ENCODE assay signal across 11 cellular contexts in the genomic region with DNA sequence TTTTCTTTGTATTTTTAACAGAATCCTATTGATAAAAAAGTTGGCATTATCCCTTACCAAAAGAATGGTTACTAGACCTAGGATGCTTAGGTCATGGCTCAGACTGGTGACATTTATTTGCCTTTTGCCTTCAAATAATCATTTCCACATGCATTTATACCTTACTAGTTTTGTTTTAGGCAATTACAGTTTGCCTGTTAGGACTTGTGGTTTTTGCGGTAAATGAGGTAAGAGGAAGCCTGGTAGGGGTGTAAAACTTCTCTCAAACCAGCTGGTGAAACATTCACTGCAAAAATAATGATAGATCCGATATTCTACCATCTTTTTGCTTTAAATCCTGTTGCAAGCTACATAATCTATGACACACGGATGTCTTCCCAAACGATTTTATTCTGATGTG. TPM values are rescaled to one million over a fixed set of nuclear protein-coding genes. Genes with fewer than 3 reads are reported as not detected.
A peak's percentile ranks its signal among the peaks of the same experiment; 100 is the strongest.
DNase-seq lines count a peak whose midpoint lies in the region; ATAC-seq, FAIRE-seq and TF ChIP-seq lines count a peak whose summit lies in the region.
"Had no signal": no experiment of that assay in that cellular context is flagged by ENCODE, and none has a peak within 500 bp of the region (broad histone marks: within the 10 kb centered on the region; RNA-seq: fewer than 3 reads in every experiment).

No MANE protein-coding gene starts in this region.

- H3K27ac ChIP-seq in thyroid gland (no peak overlapping the region), sigmoid colon (peak overlapping the region in 2 of 4 donors; percentile 59 to 62)

- H3K4me3 ChIP-seq in thyroid gland (replicated peaks in 1 of 3) (no peak overlapping the region), sigmoid colon (no peak overlapping the region)

- no peak for ATAC-seq in stimulated activated naive CD8-positive, alpha-beta T cell treated with anti-CD3 and anti-CD28 coated beads, Interleukin-15, Interleukin-2, amounts not matched to agents 100 U/mL and 50 U/mL, for 24 hours
- peak; percentile 28 for ATAC-seq in central memory CD8-positive, alpha-beta T cell (replicated peaks; ENCODE audit: extremely low read depth, poor library complexity, severe bottlenecking)
- ATAC-seq in HG02571 (IDR thresholded peaks at IDR 0.05; ENCODE audit: unreplicated experiment): no peak

- H3K4me1 Mint-ChIP-seq in stimulated activated naive CD8-positive, alpha-beta T cell treated with anti-CD3 and anti-CD28 coated beads, Interleukin-15, Interleukin-2, amounts not matched to agents 100 ng/mL and 50 ng/mL, for 24 hours (ENCODE audit: low read depth): peaks cover 34% of the 10 kb centered on the region
- peaks cover 34% of the 10 kb centered on the region for H3K4me1 Mint-ChIP-seq in central memory CD8-positive, alpha-beta T cell
- H3K4me1 Mint-ChIP-seq: neural crest cell had no signal

- peak; percentile 96 for FAIRE-seq in RCC 7860 (lab: Jason Lieb, UNC)

- 61 to 86% methylated on average over 4 of the region's 4 CpGs for WGBS in thyroid gland, 2 donors
- WGBS in sigmoid colon, 2 donors: 38 to 72% methylated on average over 4 of the region's 4 CpGs

- no peak for TF ChIP-seq CTCF in thyroid gland (IDR thresholded peaks at IDR 0.05)
- no peak for TF ChIP-seq CTCF in sigmoid colon (IDR thresholded peaks at IDR 0.05)

- DNase-seq in stimulated activated naive CD8-positive, alpha-beta T cell treated with anti-CD3 and anti-CD28 coated beads, Interleukin-15, Interleukin-2, amounts not matched to agents 100 U/mL and 50 U/mL, for 24 hours: no peak
- DNase-seq in RCC 7860 (ENCODE audit: low spot score) (peak; percentile 69), thyroid gland (no peak), sigmoid colon (no peak), hippocampal formation (lab: John Stamatoyannopoulos, UW) (no peak)
- no peak for DNase-seq in central memory CD8-positive, alpha-beta T cell (ENCODE audit: low spot score in 2 of 2)
- DNase-seq: activated T-cell treated with anti-CD3 and anti-CD28 coated beads, Interleukin-2, amount 50 U/mL, for 1 hour; Caco-2 had no signal

- TF ChIP-seq EP300 in sigmoid colon (IDR thresholded peaks at IDR 0.05): no peak

- no peaks in the 10 kb centered on the region for H3K36me3 ChIP-seq in thyroid gland
- peaks cover 0 to 17% (median 0%) of the 10 kb centered on the region in 4 donors for H3K36me3 ChIP-seq in sigmoid colon

- H3K9me3 Mint-ChIP-seq in stimulated activated naive CD8-positive, alpha-beta T cell treated with anti-CD3 and anti-CD28 coated beads, Interleukin-15, Interleukin-2, amounts not matched to agents 100 ng/mL and 50 ng/mL, for 24 hours: no peaks in the 10 kb centered on the region
- no peaks in the 10 kb centered on the region for H3K9me3 Mint-ChIP-seq in central memory CD8-positive, alpha-beta T cell
- H3K9me3 Mint-ChIP-seq: neural crest cell had no signal

- no peak for TF ChIP-seq POLR2A in thyroid gland (IDR thresholded peaks at IDR 0.05)
- TF ChIP-seq POLR2A in sigmoid colon (IDR thresholded peaks at IDR 0.05): no peak

- H3K9me3 ChIP-seq in thyroid gland (no peaks in the 10 kb centered on the region), sigmoid colon (no peaks in the 10 kb centered on the region)
- H3K9me3 ChIP-seq: Caco-2 had no signal

- intact Hi-C loops in thyroid gland (cut with DNase I) (no loop called here), sigmoid colon (cut with DNase I) (loop anchor here (5.0 kb wide), 1 partner anchor 205 kb away; a partner anchor contains a TSS)

- H3K27ac Mint-ChIP-seq in stimulated activated naive CD8-positive, alpha-beta T cell treated with anti-CD3 and anti-CD28 coated beads, Interleukin-15, Interleukin-2, amounts not matched to agents 100 ng/mL and 50 ng/mL, for 24 hours: no peak overlapping the region
- H3K27ac Mint-ChIP-seq in central memory CD8-positive, alpha-beta T cell (ENCODE audit: low read depth): peak overlapping the region; percentile 49

- peaks cover 9% of the 10 kb centered on the region for H3K36me3 Mint-ChIP-seq in stimulated activated naive CD8-positive, alpha-beta T cell treated with anti-CD3 and anti-CD28 coated beads, Interleukin-15, Interleukin-2, amounts not matched to agents 100 ng/mL and 50 ng/mL, for 24 hours (ENCODE audit: low read depth)
- H3K36me3 Mint-ChIP-seq in central memory CD8-positive, alpha-beta T cell (ENCODE audit: insufficient read depth): peaks cover 14% of the 10 kb centered on the region

- no peaks in the 10 kb centered on the region for H3K27me3 Mint-ChIP-seq in stimulated activated naive CD8-positive, alpha-beta T cell treated with anti-CD3 and anti-CD28 coated beads, Interleukin-15, Interleukin-2, amounts not matched to agents 100 ng/mL and 50 ng/mL, for 24 hours
- no peaks in the 10 kb centered on the region for H3K27me3 Mint-ChIP-seq in central memory CD8-positive, alpha-beta T cell

- H3K4me1 ChIP-seq in thyroid gland: peaks cover 0 to 18% of the 10 kb centered on the region in 2 donors
- peaks cover 0 to 29% (median 16%) of the 10 kb centered on the region in 4 donors for H3K4me1 ChIP-seq in sigmoid colon
- H3K4me1 ChIP-seq: Caco-2 had no signal

- peak overlapping the region; percentile 32 for H3K4me3 Mint-ChIP-seq in stimulated activated naive CD8-positive, alpha-beta T cell treated with anti-CD3 and anti-CD28 coated beads, Interleukin-15, Interleukin-2, amounts not matched to agents 100 ng/mL and 50 ng/mL, for 24 hours
- peak overlapping the region; percentile 54 for H3K4me3 Mint-ChIP-seq in central memory CD8-positive, alpha-beta T cell
- H3K4me3 Mint-ChIP-seq: neural crest cell had no signal

- H3K27me3 ChIP-seq in thyroid gland: no peaks in the 10 kb centered on the region
- H3K27me3 ChIP-seq in sigmoid colon: no peaks in the 10 kb centered on the region

RNA-seq across cellular contexts. Expression of a gene that starts 12.1 kb away (rescaled TPM):
- total RNA-seq in thyroid gland (100 to 1,000 TPM; 189 to 225 (median 205) TPM), sigmoid colon (10 to 100 TPM; 61.8 to 92.0 (median 81.1) TPM)
- polyA plus RNA-seq in sigmoid colon: 10 to 100 TPM; 12.6 to 43.0 (median 38.9) TPM
